ENCODE assay signal across 20 cellular contexts in the genomic region with DNA sequence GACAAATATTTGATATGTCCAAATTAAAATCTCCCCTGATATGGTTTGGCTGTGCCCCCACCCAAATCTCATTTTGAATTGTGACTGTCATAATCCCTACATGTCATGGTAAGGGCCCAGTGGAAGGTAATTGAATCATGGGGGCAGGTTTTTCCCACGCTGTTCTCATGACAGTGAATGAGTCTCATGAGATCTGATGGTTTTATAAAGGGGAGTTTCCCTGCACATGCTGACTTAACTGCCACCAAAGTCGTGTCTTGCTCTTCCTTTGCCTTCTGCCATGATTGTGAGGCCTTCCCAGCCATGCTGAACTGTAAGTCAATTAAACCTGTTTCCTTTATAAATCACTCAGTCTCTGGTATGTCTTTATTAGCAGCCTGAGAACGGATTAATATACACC.
DNase-seq lines count a peak whose midpoint lies in the region; ATAC-seq lines count a peak whose summit lies in the region.
"Had no signal": no experiment of that assay in that cellular context is flagged by ENCODE, and none has a peak within 500 bp of the region (broad histone marks: within the 10 kb centered on the region; RNA-seq: fewer than 3 reads in every experiment).

No MANE protein-coding gene starts in this region.

- H3K27ac ChIP-seq in neuronal stem cell (replicated peaks; ENCODE audit: low read length) = no peak overlapping the region
- H3K27ac ChIP-seq: 22Rv1, A549, BLaER1, HL-60 had no signal

- in situ Hi-C loops in HAP-1 (cut with MboI; ENCODE audit: low sequenced_read_pairs) = no loop called here

- WGBS in neuronal stem cell (ENCODE audit: extremely low coverage in 2 of 2, insufficient read length in 2 of 2, insufficient replicate concordance in 1 of 2), 2 donors = no CpG with 5 or more reads among the region's 3 CpGs

- peaks cover 2% of the 10 kb centered on the region for H3K36me3 Mint-ChIP-seq in activated T-helper 2 cell treated with anti-CD3 and anti-CD28 coated beads, Interferon-gamma antibody, Interleukin-2, Interleukin-4, amounts not matched to agents 10 μg/mL and 5 μg/mL and 100 μg/mL, durations not matched to agents 14 hours and 24 hours and 36 hours (ENCODE audit: low read depth)
- H3K36me3 Mint-ChIP-seq: CD14-positive monocyte; CD4-positive, alpha-beta memory T cell had no signal

- H3K23ac ChIP-seq in neuronal stem cell (ENCODE audit: low read depth, low read length, poor library complexity) = no peak overlapping the region

- H3K36me3 ChIP-seq in neuronal stem cell (replicated peaks in 1 of 2; ENCODE audit: control insufficient read depth in 2 of 2, insufficient read depth in 2 of 2, low read length in 2 of 2) = no peaks in the 10 kb centered on the region
- no peaks in the 10 kb centered on the region for H3K36me3 ChIP-seq in HAP-1 (replicated peaks)
- H3K36me3 ChIP-seq: BLaER1 had no signal

- no peaks in the 10 kb centered on the region for H3K4me1 ChIP-seq in neuronal stem cell (ENCODE audit: control insufficient read depth in 2 of 2, insufficient read depth in 1 of 2, low read depth in 1 of 2, low read length in 2 of 2)
- peaks cover 13% of the 10 kb centered on the region for H3K4me1 ChIP-seq in HAP-1
- H3K4me1 ChIP-seq: A549, BLaER1 had no signal

- peak; percentile 30 for ATAC-seq in GM19463 (IDR thresholded peaks at IDR 0.05; ENCODE audit: unreplicated experiment)
- ATAC-seq in HG03432 (IDR thresholded peaks at IDR 0.05; ENCODE audit: unreplicated experiment) = peak; percentile 37
- no peak for ATAC-seq in HG02588 (IDR thresholded peaks at IDR 0.05; ENCODE audit: unreplicated experiment)
- ATAC-seq: A549, K562 had no signal

- no peak overlapping the region for H2BK12ac ChIP-seq in neuronal stem cell (ENCODE audit: low read length)

- no peaks in the 10 kb centered on the region for H3K79me1 ChIP-seq in neuronal stem cell (ENCODE audit: low read depth, low read length)

- H2BK15ac ChIP-seq in neuronal stem cell (ENCODE audit: low read length) = no peak overlapping the region

- H3K4ac ChIP-seq in neuronal stem cell (ENCODE audit: low read length) = no peak overlapping the region

- peaks cover 13% of the 10 kb centered on the region for H3K27me3 Mint-ChIP-seq in activated T-helper 2 cell treated with anti-CD3 and anti-CD28 coated beads, Interferon-gamma antibody, Interleukin-2, Interleukin-4, amounts not matched to agents 10 μg/mL and 5 μg/mL and 100 μg/mL, durations not matched to agents 14 hours and 24 hours and 36 hours (ENCODE audit: low read depth)

- H3K27ac Mint-ChIP-seq in activated T-helper 2 cell treated with anti-CD3 and anti-CD28 coated beads, Interferon-gamma antibody, Interleukin-2, Interleukin-4, amounts not matched to agents 10 μg/mL and 5 μg/mL and 100 μg/mL, durations not matched to agents 14 hours and 24 hours and 36 hours = peak overlapping the region; percentile 67
- H3K27ac Mint-ChIP-seq: CD14-positive monocyte; CD4-positive, alpha-beta memory T cell; H9 had no signal

- no peak overlapping the region for H2BK120ac ChIP-seq in neuronal stem cell (ENCODE audit: low read depth, low read length)

- no peak overlapping the region for H3K18ac ChIP-seq in neuronal stem cell (ENCODE audit: low read length)

- no peaks in the 10 kb centered on the region for H3K9me3 Mint-ChIP-seq in activated T-helper 2 cell treated with anti-CD3 and anti-CD28 coated beads, Interferon-gamma antibody, Interleukin-2, Interleukin-4, amounts not matched to agents 10 μg/mL and 5 μg/mL and 100 μg/mL, durations not matched to agents 14 hours and 24 hours and 36 hours
- H3K9me3 Mint-ChIP-seq: H9 had no signal

- H3K9me3 ChIP-seq in neuronal stem cell (replicated peaks in 1 of 2; ENCODE audit: control insufficient read depth in 2 of 2, insufficient read depth in 1 of 2, low read depth in 1 of 2, low read length in 2 of 2) (no peaks in the 10 kb centered on the region), HAP-1 (no peaks in the 10 kb centered on the region)
- H3K9me3 ChIP-seq: A549, BLaER1 had no signal

- H4K91ac ChIP-seq in neuronal stem cell (ENCODE audit: low read depth, low read length, poor library complexity) = no peak overlapping the region

- H3K4me3 ChIP-seq in neuronal stem cell (ENCODE audit: low read length in 2 of 2) (no peak overlapping the region), HAP-1 (no peak overlapping the region)
- H3K4me3 ChIP-seq: A549, BLaER1, K562 had no signal

- no peak overlapping the region for H3K4me2 ChIP-seq in neuronal stem cell (ENCODE audit: insufficient read depth, low read length, poor library complexity, severe bottlenecking)
- H3K4me2 ChIP-seq: A549, BLaER1 had no signal

- no peak overlapping the region for H2BK5ac ChIP-seq in neuronal stem cell (ENCODE audit: low read length)

- intact Hi-C loops in activated T-helper 2 cell treated with anti-CD3 and anti-CD28 coated beads, Interferon-gamma antibody, Interleukin-2, Interleukin-4, amounts not matched to agents 10 μg/mL and 5 μg/mL and 100 μg/mL, durations not matched to agents 14 hours and 24 hours and 36 hours (cut with micrococcal nuclease) = no loop called here

- no peak overlapping the region for H3K9ac ChIP-seq in neuronal stem cell (ENCODE audit: low read depth, low read length, poor library complexity)
- H3K9ac ChIP-seq: BLaER1 had no signal

- peak; percentile 45 for DNase-seq in NCI-H82 (lab: John Stamatoyannopoulos, UW)
- no peak for DNase-seq in NCI-H82 treated with DMSO at 0.1 percent for 48 hours (lab: John Stamatoyannopoulos, UW; ENCODE audit: unreplicated experiment)
- DNase-seq in activated T-helper 2 cell treated with anti-CD3 and anti-CD28 coated beads, Interferon-gamma antibody, Interleukin-2, Interleukin-4, amounts not matched to agents 10 μg/mL and 5 μg/mL and 100 μg/mL, durations not matched to agents 14 hours and 24 hours and 36 hours (ENCODE audit: low spot score) = no peak
- DNase-seq in neuronal stem cell (ENCODE audit: low spot score) = no peak
- no peak for DNase-seq in HAP-1 (ENCODE audit: low spot score in 2 of 2)
- DNase-seq: CD4-positive, alpha-beta memory T cell; DMS153; DMS79; GDM1; H9; IMR-90 had no signal

- peaks cover 21% of the 10 kb centered on the region for H3K4me1 Mint-ChIP-seq in activated T-helper 2 cell treated with anti-CD3 and anti-CD28 coated beads, Interferon-gamma antibody, Interleukin-2, Interleukin-4, amounts not matched to agents 10 μg/mL and 5 μg/mL and 100 μg/mL, durations not matched to agents 14 hours and 24 hours and 36 hours (ENCODE audit: low read depth)
- H3K4me1 Mint-ChIP-seq: CD14-positive monocyte; CD4-positive, alpha-beta memory T cell had no signal

- H3K14ac ChIP-seq in neuronal stem cell (ENCODE audit: low read length) = no peak overlapping the region

- H2AFZ ChIP-seq in neuronal stem cell (ENCODE audit: low read length) = no peak overlapping the region

- H2AK5ac ChIP-seq in neuronal stem cell (ENCODE audit: low read depth, low read length) = no peak overlapping the region

- no peak overlapping the region for H4K8ac ChIP-seq in neuronal stem cell (ENCODE audit: low read depth, low read length)

- peaks cover 0 to 7% (median 0%) of the 10 kb centered on the region in 3 experiments for H3K27me3 ChIP-seq in neuronal stem cell (ENCODE audit: control insufficient read depth in 3 of 3, insufficient read depth in 3 of 3, low read depth in 1 of 3, low read length in 3 of 3)
- H3K27me3 ChIP-seq in HAP-1 (ENCODE audit: low read depth) = no peaks in the 10 kb centered on the region
- H3K27me3 ChIP-seq: BLaER1 had no signal

- no peak overlapping the region for H3K4me3 Mint-ChIP-seq in activated T-helper 2 cell treated with anti-CD3 and anti-CD28 coated beads, Interferon-gamma antibody, Interleukin-2, Interleukin-4, amounts not matched to agents 10 μg/mL and 5 μg/mL and 100 μg/mL, durations not matched to agents 14 hours and 24 hours and 36 hours (ENCODE audit: low read depth)
- H3K4me3 Mint-ChIP-seq: CD14-positive monocyte; CD4-positive, alpha-beta memory T cell; H9 had no signal
